Comparison of ENCODE assay signal across 8 cellular contexts in genomic region chr3:184259878-184260570, GRCh38. TPM values are rescaled to one million over a fixed set of nuclear protein-coding genes. Genes with fewer than 3 reads are reported as not detected.
DNase-seq lines count a peak whose midpoint lies in the region; ATAC-seq and TF ChIP-seq lines count a peak whose summit lies in the region.

No MANE protein-coding gene starts in this region.

- no TSS peak for BruUV-seq in Panc1 (replicated peaks; lab: Mats Ljungman, UMichigan)

- intact Hi-C loops in Right ventricle myocardium inferior (cut with DNase I) = no loop called here
- intact Hi-C loops in cardiac septum (cut with DNase I) = no loop called here
- intact Hi-C loops in Panc1 (cut with micrococcal nuclease; ENCODE audit: unreplicated experiment) = no loop called here
- intact Hi-C loops in spleen (cut with DNase I; ENCODE audit: low total_unique reads) = loop anchor here (10.0 kb wide), 1 partner anchor 375 kb away; the partner anchor contains the start of gene PARL

- no peak for TF ChIP-seq CTCF in Panc1 (IDR thresholded peaks at IDR 0.05)
- TF ChIP-seq CTCF in astrocyte of the spinal cord (IDR thresholded peaks at IDR 0.05; ENCODE audit: low read depth, low read length) = no peak
- TF ChIP-seq CTCF in spleen (IDR thresholded peaks at IDR 0.05 in 8 of 11, conservative IDR thresholded peaks at IDR 0.05 in 3 of 11) = no peak

- POLR2A ChIA-PET in Panc1 (lab: Charles Lee) = no interaction called here

- H3K9ac ChIP-seq in iPS-18a (ENCODE audit: low read length) = peak overlapping the region; percentile 36

- H3K9me3 ChIP-seq in Panc1 (ENCODE audit: control insufficient read depth, insufficient read depth, low read depth, low read length) (no peaks in the 10 kb centered on the region), iPS-18a (ENCODE audit: control insufficient read depth, low read depth, low read length) (no peaks in the 10 kb centered on the region), spleen (no peaks in the 10 kb centered on the region)

- 1 to 2% (median 2%) methylated on average over 28 to 85 of the region's 85 CpGs for WGBS in spleen, 5 donors

- H3K4me3 ChIP-seq in Panc1 (ENCODE audit: low read depth in 2 of 2, low read length in 2 of 2) (peak overlapping the region; percentile 47 to 54), astrocyte of the spinal cord (ENCODE audit: low read depth, low read length) (peak overlapping the region; percentile 10), iPS-18a (ENCODE audit: low read length) (peak overlapping the region; percentile 66), spleen (peak overlapping the region in 6 of 8 donors; percentile 22 to 75 (median 54))

- peak; percentile 65 for ATAC-seq in Right ventricle myocardium inferior
- ATAC-seq in Panc1 = peak; percentile 57
- ATAC-seq in GM21528 (IDR thresholded peaks at IDR 0.05; ENCODE audit: low FRiP score, unreplicated experiment) = no peak

- H3K27ac ChIP-seq in Panc1 (ENCODE audit: low read length) (no peak overlapping the region), iPS-18a (ENCODE audit: low read length) (no peak overlapping the region), spleen (no peak overlapping the region)

- H3K27me3 ChIP-seq in Panc1 (ENCODE audit: control insufficient read depth, insufficient read depth, low read length) (no peaks in the 10 kb centered on the region; the same call in 1 of the 2 replicates), iPS-18a (ENCODE audit: control insufficient read depth, insufficient read depth, low read length) (peaks cover 62% of the 10 kb centered on the region), spleen (replicated peaks in 1 of 7) (peaks cover 3 to 68% (median 54%) of the 10 kb centered on the region in 7 donors)

- no peak for TF ChIP-seq POLR2A in spleen (IDR thresholded peaks at IDR 0.05)

- DNase-seq in Right ventricle myocardium inferior (ENCODE audit: missing footprints) (no peak), cardiac septum (ENCODE audit: low spot score) (no peak), Panc1 (ENCODE audit: low read depth, low spot score) (no peak), astrocyte of the spinal cord (ENCODE audit: low read depth, low spot score) (no peak), spleen (peak; percentile 82), amniotic stem cell (lab: John Stamatoyannopoulos, UW) (no peak)

- H3K36me3 ChIP-seq in Panc1 (ENCODE audit: control insufficient read depth, insufficient read depth, low read length) = no peaks in the 10 kb centered on the region
- H3K36me3 ChIP-seq in iPS-18a (ENCODE audit: control insufficient read depth, low read depth, low read length) = no peaks in the 10 kb centered on the region
- peaks cover 0 to 17% (median 2%) of the 10 kb centered on the region in 6 donors for H3K36me3 ChIP-seq in spleen

- CTCF ChIA-PET in Panc1 (lab: Charles Lee) = interaction anchor here (0.6 to 1.8 kb wide), 3 partner anchors 10 to 29 kb away, joined by 3 to 8 read pairs (median 5); partner anchors contain the start of gene EEF1AKMT4

- H3K4me1 ChIP-seq in Panc1 (ENCODE audit: control insufficient read depth, insufficient read depth, low read length) (0 out of 2 replicates have a peak, but pooled peaks cover 4% of the 10 kb centered on the region), iPS-18a (ENCODE audit: control insufficient read depth, low read depth, low read length) (no peaks in the 10 kb centered on the region), spleen (peaks cover 17 to 39% (median 32%) of the 10 kb centered on the region in 6 donors)

- in situ Hi-C loops in Panc1 (cut with HindIII; ENCODE audit: low pct_unique_long_range_greater_than_20kb, low sequenced_read_pairs) (no loop called here), astrocyte of the spinal cord (cut with HindIII; ENCODE audit: low sequenced_read_pairs) (no loop called here)

RNA-seq across cellular contexts. Expression of gene CAMK2N2, which starts 1.3 kb away (rescaled TPM):
- total RNA-seq in Right ventricle myocardium inferior = not detected
- 0.30 TPM for total RNA-seq in cardiac septum
- 5.7 TPM for total RNA-seq in Panc1 (2021; ENCODE audit: unreplicated experiment)
- polyA plus RNA-seq in Panc1 (2012; ENCODE audit: insufficient read length) = 4.3 TPM
- under 1 TPM in 1 of 7 donors, not detected in 6; 0.35 TPM for total RNA-seq in spleen
- polyA plus RNA-seq in spleen = under 1 TPM in 1 of 3 donors, not detected in 2; 0.08 TPM

RNA-seq across cellular contexts. Expression of gene EEF1AKMT4, which starts 10.6 kb away (rescaled TPM):
- total RNA-seq in Right ventricle myocardium inferior (1.7 TPM), cardiac septum (1.5 TPM), Panc1 (2021; ENCODE audit: unreplicated experiment) (10.7 TPM), spleen (1 to 10 TPM; 1.2 to 5.4 (median 3.0) TPM)
- 10.8 TPM for polyA plus RNA-seq in Panc1 (2012; ENCODE audit: insufficient read length)
- 1 to 10 TPM; 1.6 to 3.7 (median 3.5) TPM for polyA plus RNA-seq in spleen

RNA-seq across cellular contexts. Expression of gene ALG3, which starts 11.3 kb away (rescaled TPM):
- total RNA-seq in Right ventricle myocardium inferior (18.4 TPM), cardiac septum (14.1 TPM), Panc1 (2021; ENCODE audit: unreplicated experiment) (72.7 TPM), spleen (10 to 100 TPM; 21.1 to 59.0 (median 28.2) TPM)
- polyA plus RNA-seq in Panc1 (2012; ENCODE audit: insufficient read length) = 73.2 TPM
- 10 to 100 TPM; 18.7 to 23.9 (median 22.8) TPM for polyA plus RNA-seq in spleen

RNA-seq across cellular contexts. Expression of gene ECE2, which starts 15.8 kb away (rescaled TPM):
- total RNA-seq in Right ventricle myocardium inferior (not detected), cardiac septum (0.19 TPM), Panc1 (2021; ENCODE audit: unreplicated experiment) (not detected), spleen (not detected)
- not detected for polyA plus RNA-seq in Panc1 (2012; ENCODE audit: insufficient read length)
- polyA plus RNA-seq in spleen = not detected

RNA-seq across cellular contexts. Expression of gene VWA5B2, which starts 30.6 kb away (rescaled TPM):
- total RNA-seq in Right ventricle myocardium inferior = not detected
- total RNA-seq in cardiac septum = not detected
- 0.28 TPM for total RNA-seq in Panc1 (2021; ENCODE audit: unreplicated experiment)
- 0.58 TPM for polyA plus RNA-seq in Panc1 (2012; ENCODE audit: insufficient read length)
- total RNA-seq in spleen = under 1 TPM in 2 of 7 donors, not detected in 5; 0.28 to 0.68 TPM
- polyA plus RNA-seq in spleen = under 1 TPM; 0.02 to 0.08 (median 0.03) TPM

Comparison
In these comparisons a context has a peak if more than half of its experiments do, and no peak if none do; other contexts are left out.
1. H3K4me3 ChIP-seq: peak in every context shown above with its lines; median percentile 66 in iPS-18a; 54 in spleen; 50 in Panc1; 10 in astrocyte of the spinal cord.